7 cellular contexts compared by ENCODE assay signal in the genomic region with DNA sequence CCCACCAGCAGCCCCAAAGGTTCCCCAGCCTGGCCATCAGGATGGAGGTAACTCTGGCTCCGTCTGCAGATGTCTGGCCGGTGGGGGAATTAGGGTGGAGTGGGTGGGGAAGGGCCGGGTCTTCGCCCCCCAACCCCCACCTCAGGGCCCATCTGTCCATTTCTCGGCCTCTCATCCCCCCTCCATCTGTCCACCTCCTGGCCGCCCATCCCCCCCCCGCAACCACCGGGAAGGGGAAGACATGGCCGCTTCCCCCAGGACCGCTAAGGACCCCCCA. TPM values are rescaled to one million over a fixed set of nuclear protein-coding genes. Genes with fewer than 3 reads are reported as not detected.
DNase-seq lines count a peak whose midpoint lies in the region; ATAC-seq and TF ChIP-seq lines count a peak whose summit lies in the region.

No MANE protein-coding gene starts in this region.

- no peaks in the 10 kb centered on the region for H3K27me3 Mint-ChIP-seq in effector memory CD8-positive, alpha-beta T cell

- intact Hi-C loops in left ventricle myocardium superior (cut with micrococcal nuclease), result loop anchor here (10.0 kb wide), 1 partner anchor 205 kb away; no protein-coding TSS in a partner anchor

- peak overlapping the region; percentile 73 to 77 for H3K4me3 Mint-ChIP-seq in effector memory CD8-positive, alpha-beta T cell

- H3K4me3 ChIP-seq in OCI-LY3 (ENCODE audit: low read length) (peak overlapping the region; percentile 95), retinal pigment epithelial cell (ENCODE audit: low read length) (peak overlapping the region; percentile 58)

- H3K9me3 ChIP-seq in ES-I3 (ENCODE audit: control insufficient read depth, insufficient read depth, low read length) (no peaks in the 10 kb centered on the region), OCI-LY3 (ENCODE audit: insufficient read depth, low read length) (no peaks in the 10 kb centered on the region)

- H4K20me1 ChIP-seq in OCI-LY3 (ENCODE audit: insufficient read depth, low read length), result 0 out of 2 replicates have a peak, but pooled peaks cover 3% of the 10 kb centered on the region

- H3K4me2 ChIP-seq in OCI-LY3 (ENCODE audit: low read length), result peak overlapping the region; percentile 97

- H3K4me1 ChIP-seq in ES-I3 (ENCODE audit: insufficient read depth, low read length), result no peaks in the 10 kb centered on the region
- peaks cover 14% of the 10 kb centered on the region for H3K4me1 ChIP-seq in OCI-LY3 (ENCODE audit: low read length)

- no peak for ATAC-seq in effector memory CD8-positive, alpha-beta T cell (replicated peaks)
- ATAC-seq in GM18907 (IDR thresholded peaks at IDR 0.05; ENCODE audit: unreplicated experiment) (no peak), left ventricle myocardium superior (no peak)

- H3K27ac ChIP-seq in OCI-LY3 (ENCODE audit: low read length), result no peak overlapping the region

- peaks cover 10% of the 10 kb centered on the region for H3K36me3 Mint-ChIP-seq in effector memory CD8-positive, alpha-beta T cell (ENCODE audit: insufficient read depth)

- H3K9ac ChIP-seq in ES-I3 (ENCODE audit: low read depth, low read length), result peak overlapping the region; percentile 91
- H3K9ac ChIP-seq in OCI-LY3 (ENCODE audit: low read length), result peak overlapping the region; percentile 90

- peaks cover 29 to 39% of the 10 kb centered on the region in 2 donors for H3K4me1 Mint-ChIP-seq in effector memory CD8-positive, alpha-beta T cell (ENCODE audit: low read depth in 2 of 2)

- DNase-seq in effector memory CD8-positive, alpha-beta T cell, result no peak
- no peak for DNase-seq in retinal pigment epithelial cell (ENCODE audit: low read depth)
- DNase-seq in NCI-H69 (lab: John Stamatoyannopoulos, UW), result no peak
- no peak for DNase-seq in left ventricle myocardium superior

- TF ChIP-seq CTCF in OCI-LY3 (IDR thresholded peaks at IDR 0.05; ENCODE audit: low read depth, low read length) (no peak), retinal pigment epithelial cell (conservative IDR thresholded peaks at IDR 0.05; ENCODE audit: low read depth, low read length) (no peak)

- no peaks in the 10 kb centered on the region for H3K27me3 ChIP-seq in OCI-LY3 (ENCODE audit: low read depth, low read length)

- H3K79me2 ChIP-seq in OCI-LY3 (ENCODE audit: low read length), result peaks cover 13% of the 10 kb centered on the region

- H2AFZ ChIP-seq in OCI-LY3 (ENCODE audit: low read depth, low read length), result peak overlapping the region; percentile 78; the same call in 1 of the 2 replicates

- no peaks in the 10 kb centered on the region for H3K9me3 Mint-ChIP-seq in effector memory CD8-positive, alpha-beta T cell

- peak overlapping the region in 1 of 2 donors; percentile 47 for H3K27ac Mint-ChIP-seq in effector memory CD8-positive, alpha-beta T cell

- no peaks in the 10 kb centered on the region for H3K36me3 ChIP-seq in ES-I3 (ENCODE audit: insufficient read depth, low read length)
- peaks cover 10% of the 10 kb centered on the region for H3K36me3 ChIP-seq in OCI-LY3 (replicated peaks; ENCODE audit: low read depth, low read length)

RNA-seq across cellular contexts. Expression of a gene that starts 0.8 kb away (rescaled TPM):
- total RNA-seq in left ventricle myocardium superior, result 0.35 TPM

RNA-seq across cellular contexts. Expression of a gene that starts 16.0 kb away (rescaled TPM):
- total RNA-seq in left ventricle myocardium superior, result 18.5 TPM

RNA-seq across cellular contexts. Expression of a gene that starts 22.4 kb away (rescaled TPM):
- total RNA-seq in left ventricle myocardium superior, result 50.7 TPM

RNA-seq across cellular contexts. Expression of a gene that starts 23.6 kb away (rescaled TPM):
- total RNA-seq in left ventricle myocardium superior, result not detected

RNA-seq across cellular contexts. Expression of a gene that starts 51.6 kb away (rescaled TPM):
- total RNA-seq in left ventricle myocardium superior, result not detected
